ENCODE assay signal across 8 cellular contexts in genomic region chr9:137277329-137278041, GRCh38. TPM values are rescaled to one million over a fixed set of nuclear protein-coding genes. Genes with fewer than 3 reads are reported as not detected.
DNase-seq lines count a peak whose midpoint lies in the region; ATAC-seq and TF ChIP-seq lines count a peak whose summit lies in the region.

TSS of gene TOR4A (plus strand) at chr9:137277726. CDS start at chr9:137278690, 964 bp downstream.

- H3K27me3 Mint-ChIP-seq in activated CD4-positive, alpha-beta memory T cell treated with anti-CD3 and anti-CD28 coated beads, Interleukin-2, amount 10 ng/mL, durations not matched to agents 7 days and 5 days, result no peaks in the 10 kb centered on the region
- H3K27me3 Mint-ChIP-seq in nephron progenitor cell (ENCODE audit: low read depth, poor library complexity), result peaks cover 13% of the 10 kb centered on the region

- peaks cover 7% of the 10 kb centered on the region for H3K36me3 Mint-ChIP-seq in activated CD4-positive, alpha-beta memory T cell treated with anti-CD3 and anti-CD28 coated beads, Interleukin-2, amount 10 ng/mL, durations not matched to agents 7 days and 5 days (ENCODE audit: low read depth)
- peaks cover 7% of the 10 kb centered on the region for H3K36me3 Mint-ChIP-seq in nephron progenitor cell (ENCODE audit: low read depth)

- no peaks in the 10 kb centered on the region for H3K9me3 Mint-ChIP-seq in activated CD4-positive, alpha-beta memory T cell treated with anti-CD3 and anti-CD28 coated beads, Interleukin-2, amount 10 ng/mL, durations not matched to agents 7 days and 5 days
- H3K9me3 Mint-ChIP-seq in nephron progenitor cell, result no peaks in the 10 kb centered on the region

- H3K4me1 Mint-ChIP-seq in activated CD4-positive, alpha-beta memory T cell treated with anti-CD3 and anti-CD28 coated beads, Interleukin-2, amount 10 ng/mL, durations not matched to agents 7 days and 5 days, result peaks cover 26% of the 10 kb centered on the region
- H3K4me1 Mint-ChIP-seq in nephron progenitor cell, result peaks cover 36% of the 10 kb centered on the region

- POLR2A ChIA-PET in activated CD4-positive, alpha-beta memory T cell treated with anti-CD3 and anti-CD28 coated beads, Interleukin-2, amount 10 ng/mL, durations not matched to agents 7 days and 5 days (lab: Charles Lee), result interaction anchor here (1.0 to 2.9 kb wide), 8 partner anchors 8 to 162 kb away, joined by 3 to 18 read pairs (median 4); partner anchors contain the start of genes NELFB and TUBB4B

- TF ChIP-seq CTCF in foreskin fibroblast (IDR thresholded peaks at IDR 0.05; ENCODE audit: low read depth, low read length) (peak; percentile 25), nephron progenitor cell (IDR thresholded peaks at IDR 0.05) (no peak)

- CTCF ChIA-PET in activated CD4-positive, alpha-beta memory T cell treated with anti-CD3 and anti-CD28 coated beads, Interleukin-2, amount 10 ng/mL, durations not matched to agents 7 days and 5 days (lab: Charles Lee), result interaction anchor here (0.5 to 2.1 kb wide), 10 partner anchors 9 to 208 kb away, joined by 3 to 9 read pairs (median 4); partner anchors contain the start of genes NRARP, SAPCD2 and TUBB4B

- peak within 1 kb of the TSS; percentile 79 for H3K27ac Mint-ChIP-seq in activated CD4-positive, alpha-beta memory T cell treated with anti-CD3 and anti-CD28 coated beads, Interleukin-2, amount 10 ng/mL, durations not matched to agents 7 days and 5 days
- H3K27ac Mint-ChIP-seq in nephron progenitor cell, result peak within 1 kb of the TSS; percentile 75

- ATAC-seq in GM21423 (IDR thresholded peaks at IDR 0.05; ENCODE audit: unreplicated experiment), result peak; percentile 82

- H3K4me3 Mint-ChIP-seq in activated CD4-positive, alpha-beta memory T cell treated with anti-CD3 and anti-CD28 coated beads, Interleukin-2, amount 10 ng/mL, durations not matched to agents 7 days and 5 days, result peak within 1 kb of the TSS; percentile 84
- H3K4me3 Mint-ChIP-seq in nephron progenitor cell, result no peak within 1 kb of the TSS

- peak within 1 kb of the TSS; percentile 76 for H3K4me3 ChIP-seq in GM08714 (ENCODE audit: low read length)
- H3K4me3 ChIP-seq in foreskin fibroblast (ENCODE audit: low read depth in 1 of 2, low read length in 2 of 2), result peak within 1 kb of the TSS; percentile 70 to 73

- DNase-seq in HuH-7.5 (ENCODE audit: low spot score) (peak; percentile 93), foreskin fibroblast (peak; percentile 89 to 97), nephron progenitor cell (peak; percentile 64), cerebellum (ENCODE audit: low spot score) (no peak), NCI-H1436 treated with DMSO at 0.1 percent for 48 hours (lab: John Stamatoyannopoulos, UW) (no peak)
- DNase-seq in activated CD4-positive, alpha-beta memory T cell treated with anti-CD3 and anti-CD28 coated beads, Interleukin-2, amount 10 ng/mL, durations not matched to agents 7 days and 5 days, result peak; percentile 73

RNA-seq across cellular contexts. Expression of gene TOR4A, which starts in this region (rescaled TPM):
- total RNA-seq in activated CD4-positive, alpha-beta memory T cell treated with anti-CD3 and anti-CD28 coated beads, Interleukin-2, amount 10 ng/mL, durations not matched to agents 7 days and 5 days, result 10 to 100 TPM; 22.4 to 23.2 TPM
- 0.91 TPM for total RNA-seq in cerebellum

Comparison
In these comparisons a context has a peak if more than half of its experiments do, and no peak if none do; other contexts are left out.
1. RNA of gene TOR4A (total RNA-seq): 22.4 to 23.2 TPM in activated CD4-positive, alpha-beta memory T cell treated with anti-CD3 and anti-CD28 coated beads, Interleukin-2, amount 10 ng/mL, durations not matched to agents 7 days and 5 days; 0.91 TPM in cerebellum (single experiment); every median in the first group is over 10 times any median in the second.
2. DNase-seq: peak in HuH-7.5 (single experiment), activated CD4-positive, alpha-beta memory T cell treated with anti-CD3 and anti-CD28 coated beads, Interleukin-2, amount 10 ng/mL, durations not matched to agents 7 days and 5 days (single experiment), foreskin fibroblast (2 of 2) and nephron progenitor cell (single experiment); none in cerebellum (single experiment) and NCI-H1436 treated with DMSO at 0.1 percent for 48 hours (single experiment).